15 cellular contexts compared by ENCODE assay signal in the genomic region with DNA sequence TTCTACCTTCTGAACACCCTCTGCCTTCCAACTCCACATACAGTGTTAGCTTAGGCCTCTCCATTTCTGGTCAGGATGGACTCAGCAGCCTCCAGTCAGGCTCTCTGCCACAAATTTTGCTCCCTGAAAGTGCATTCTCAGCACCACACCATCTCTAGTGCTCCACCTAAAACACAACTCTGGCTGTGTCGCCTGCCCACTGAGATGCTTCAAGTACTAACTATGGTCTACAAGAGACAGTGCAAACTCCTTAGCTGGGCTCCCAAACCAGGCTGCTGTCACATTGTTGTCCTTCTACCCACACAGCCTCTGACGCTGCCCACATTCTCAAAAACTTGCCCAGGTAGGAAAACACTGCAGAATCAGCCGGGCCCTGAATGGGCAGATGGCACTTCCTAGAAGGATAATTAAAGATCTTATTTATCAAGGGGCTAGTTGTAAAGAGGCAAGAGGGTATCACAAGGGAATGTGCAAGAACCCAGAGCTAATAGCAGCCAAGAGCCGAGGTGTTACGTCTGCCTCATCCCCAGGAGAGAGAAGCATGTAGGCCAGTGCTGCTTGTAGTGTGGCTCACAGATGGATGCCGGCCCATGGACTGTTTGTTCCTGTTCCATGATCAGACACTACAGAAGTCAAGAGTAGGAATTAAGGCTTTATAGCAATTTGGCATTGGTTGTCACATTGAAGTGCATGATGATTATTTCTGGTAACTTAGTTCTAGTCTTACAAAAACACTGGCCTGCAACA.
"Had no signal": no experiment of that assay in that cellular context is flagged by ENCODE, and none has a peak within 500 bp of the region (broad histone marks: within the 10 kb centered on the region; RNA-seq: fewer than 3 reads in every experiment).

No MANE protein-coding gene starts in this region.

- H3K27ac ChIP-seq: gastroesophageal sphincter, hepatocyte, parathyroid adenoma, tibial nerve had no signal

- H3K4me3 ChIP-seq: gastroesophageal sphincter, hepatocyte, tibial nerve had no signal

- H3K27ac Mint-ChIP-seq: activated B cell treated with CpG ODN at 0.5 μM for 24 hours; activated CD4-positive, alpha-beta T cell treated with anti-CD3 and anti-CD28 coated beads, Interleukin-2, amount 10 ng/mL, durations not matched to agents 24 days and 14 days; activated CD8-positive, alpha-beta T cell treated with anti-CD3 and anti-CD28 coated beads, Interleukin-2, amount 10 ng/mL, durations not matched to agents 7 days and 5 days; activated naive CD8-positive, alpha-beta T cell treated with anti-CD3 and anti-CD28 coated beads, Interleukin-2, amount 10 ng/mL, durations not matched to agents 7 days and 5 days; endodermal cell; stimulated activated effector memory CD8-positive, alpha-beta T cell treated with anti-CD3 and anti-CD28 coated beads, Interleukin-12 subunit alpha, Interleukin-12 subunit beta, amount 100 ng/mL, for 72 hours had no signal

- H3K4me3 Mint-ChIP-seq: activated B cell treated with CpG ODN at 0.5 μM for 24 hours; activated CD4-positive, alpha-beta T cell treated with anti-CD3 and anti-CD28 coated beads, Interleukin-2, amount 10 ng/mL, durations not matched to agents 24 days and 14 days; activated CD8-positive, alpha-beta T cell treated with anti-CD3 and anti-CD28 coated beads, Interleukin-2, amount 10 ng/mL, durations not matched to agents 7 days and 5 days; activated naive CD8-positive, alpha-beta T cell treated with anti-CD3 and anti-CD28 coated beads, Interleukin-2, amount 10 ng/mL, durations not matched to agents 7 days and 5 days; endodermal cell; stimulated activated effector memory CD8-positive, alpha-beta T cell treated with anti-CD3 and anti-CD28 coated beads, Interleukin-12 subunit alpha, Interleukin-12 subunit beta, amount 100 ng/mL, for 72 hours had no signal

- H3K4me2 ChIP-seq: hepatocyte had no signal

- DNase-seq: activated B cell treated with CpG ODN at 0.5 μM for 24 hours; activated CD4-positive, alpha-beta T cell treated with anti-CD3 and anti-CD28 coated beads, Interleukin-2, amount 10 ng/mL, durations not matched to agents 24 days and 14 days; activated CD8-positive, alpha-beta memory T cell treated with anti-CD3 and anti-CD28 coated beads, Interleukin-2, amount 50 U/mL, for 48 hours; activated CD8-positive, alpha-beta T cell treated with anti-CD3 and anti-CD28 coated beads, Interleukin-2, amount 10 ng/mL, durations not matched to agents 7 days and 5 days; activated naive CD4-positive, alpha-beta T cell; activated naive CD8-positive, alpha-beta T cell treated with anti-CD3 and anti-CD28 coated beads, Interleukin-2, amount 10 ng/mL, durations not matched to agents 7 days and 5 days; aorta; islet precursor cell; T-helper 2 cell had no signal

- H3K4me1 ChIP-seq: parathyroid adenoma, tibial nerve had no signal

- H3K9me3 ChIP-seq: gastroesophageal sphincter, tibial nerve had no signal

- H3K4me1 Mint-ChIP-seq: activated B cell treated with CpG ODN at 0.5 μM for 24 hours, endodermal cell had no signal

- ATAC-seq: activated CD8-positive, alpha-beta T cell treated with anti-CD3 and anti-CD28 coated beads, Interleukin-2, amount 10 ng/mL, durations not matched to agents 7 days and 5 days; gastroesophageal sphincter; stimulated activated effector memory CD8-positive, alpha-beta T cell treated with anti-CD3 and anti-CD28 coated beads, Interleukin-12 subunit alpha, Interleukin-12 subunit beta, amount 100 ng/mL, for 72 hours had no signal

- H3K9ac ChIP-seq: parathyroid adenoma had no signal

- H3K9me3 Mint-ChIP-seq: activated B cell treated with CpG ODN at 0.5 μM for 24 hours; endodermal cell; stimulated activated effector memory CD8-positive, alpha-beta T cell treated with anti-CD3 and anti-CD28 coated beads, Interleukin-12 subunit alpha, Interleukin-12 subunit beta, amount 100 ng/mL, for 72 hours had no signal

- H3K27me3 ChIP-seq: hepatocyte, tibial nerve had no signal

- H2AFZ ChIP-seq: hepatocyte, parathyroid adenoma had no signal

- H3K36me3 Mint-ChIP-seq: stimulated activated effector memory CD8-positive, alpha-beta T cell treated with anti-CD3 and anti-CD28 coated beads, Interleukin-12 subunit alpha, Interleukin-12 subunit beta, amount 100 ng/mL, for 72 hours had no signal

- H3K36me3 ChIP-seq: gastroesophageal sphincter, tibial nerve had no signal

- H3K27me3 Mint-ChIP-seq: activated B cell treated with CpG ODN at 0.5 μM for 24 hours; activated naive CD8-positive, alpha-beta T cell treated with anti-CD3 and anti-CD28 coated beads, Interleukin-2, amount 10 ng/mL, durations not matched to agents 7 days and 5 days had no signal

- H3K79me2 ChIP-seq: hepatocyte, parathyroid adenoma had no signal
